ENCODE assay signal across 2 cellular contexts in the genomic region with DNA sequence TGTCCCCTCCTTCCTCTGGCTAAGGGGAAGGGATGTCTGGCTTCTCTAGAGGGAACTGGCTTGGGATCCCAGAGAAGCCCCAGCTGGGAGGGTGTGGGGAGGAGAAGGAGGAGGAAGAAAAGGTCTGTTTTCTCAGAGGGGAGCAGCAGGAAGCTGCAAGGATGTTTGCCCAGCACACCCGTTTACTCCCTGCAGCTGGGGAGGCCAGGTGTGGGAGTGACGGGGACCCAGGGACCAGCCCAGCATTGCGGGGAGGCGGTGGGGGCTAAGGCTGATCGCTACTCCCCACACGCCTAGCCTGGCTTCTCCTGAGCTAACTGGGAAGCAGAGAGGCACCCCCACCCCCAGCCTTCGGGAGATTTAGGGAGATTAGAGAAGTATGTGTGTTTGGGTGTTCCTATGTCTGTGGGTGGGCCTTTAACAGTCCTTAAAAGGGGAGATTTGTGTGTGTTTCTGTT.
TF ChIP-seq lines count a peak whose summit lies in the region.

No MANE protein-coding gene starts in this region.

TF ChIP-seq in SK-N-SH, 30 proteins besides CTCF, POLR2A, EP300 and RAD21 (continued from another document):
- TF ChIP-seq REST (IDR thresholded peaks at IDR 0.05; ENCODE audit: low read depth, low read length) (no peak), TCF12 (IDR thresholded peaks at IDR 0.05) (no peak), GABPA (IDR thresholded peaks at IDR 0.05; ENCODE audit: low read depth) (no peak)

TF ChIP-seq in SK-N-SH treated with all-trans-retinoic acid at 6 μM for 48 hours, 23 proteins besides CTCF, POLR2A, EP300 and RAD21 (continued from another document):
- TF ChIP-seq TSHZ2 (CRISPR knock-in tag; IDR thresholded peaks at IDR 0.05) (no peak), ESRRG (CRISPR knock-in tag; IDR thresholded peaks at IDR 0.05) (no peak), ZC3H10 (CRISPR knock-in tag; IDR thresholded peaks at IDR 0.05) (no peak), ZNF565 (CRISPR knock-in tag; conservative IDR thresholded peaks at IDR 0.05; ENCODE audit: low read depth) (no peak), ZFP30 (CRISPR knock-in tag; IDR thresholded peaks at IDR 0.05) (no peak), TCF4 (CRISPR knock-in tag; IDR thresholded peaks at IDR 0.05; ENCODE audit: borderline replicate concordance) (no peak), ARNTL (CRISPR knock-in tag; IDR thresholded peaks at IDR 0.05; ENCODE audit: borderline replicate concordance, low read depth) (no peak), ZFP3 (CRISPR knock-in tag; IDR thresholded peaks at IDR 0.05) (no peak), ZNF8 (CRISPR knock-in tag; IDR thresholded peaks at IDR 0.05) (no peak), ZNF70 (CRISPR knock-in tag; IDR thresholded peaks at IDR 0.05) (no peak), TOX (CRISPR knock-in tag; IDR thresholded peaks at IDR 0.05; ENCODE audit: borderline replicate concordance) (no peak), ISL1 (CRISPR knock-in tag; IDR thresholded peaks at IDR 0.05) (no peak), POU6F1 (CRISPR knock-in tag; IDR thresholded peaks at IDR 0.05; ENCODE audit: borderline replicate concordance, low read depth) (no peak), BACH2 (CRISPR knock-in tag; IDR thresholded peaks at IDR 0.05; ENCODE audit: borderline replicate concordance) (no peak), PPARA (CRISPR knock-in tag; IDR thresholded peaks at IDR 0.05; ENCODE audit: borderline replicate concordance) (no peak), GLIS3 (CRISPR knock-in tag; IDR thresholded peaks at IDR 0.05) (no peak)
- TF ChIP-seq, protein P1, sequence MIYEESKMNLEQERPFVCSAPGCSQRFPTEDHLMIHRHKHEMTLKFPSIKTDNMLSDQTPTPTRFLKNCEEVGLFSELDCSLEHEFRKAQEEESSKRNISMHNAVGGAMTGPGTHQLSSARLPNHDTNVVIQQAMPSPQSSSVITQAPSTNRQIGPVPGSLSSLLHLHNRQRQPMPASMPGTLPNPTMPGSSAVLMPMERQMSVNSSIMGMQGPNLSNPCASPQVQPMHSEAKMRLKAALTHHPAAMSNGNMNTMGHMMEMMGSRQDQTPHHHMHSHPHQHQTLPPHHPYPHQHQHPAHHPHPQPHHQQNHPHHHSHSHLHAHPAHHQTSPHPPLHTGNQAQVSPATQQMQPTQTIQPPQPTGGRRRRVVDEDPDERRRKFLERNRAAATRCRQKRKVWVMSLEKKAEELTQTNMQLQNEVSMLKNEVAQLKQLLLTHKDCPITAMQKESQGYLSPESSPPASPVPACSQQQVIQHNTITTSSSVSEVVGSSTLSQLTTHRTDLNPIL (CRISPR knock-in tag; IDR thresholded peaks at IDR 0.05; ENCODE audit: low read depth): no peak
- TF ChIP-seq, protein P2, sequence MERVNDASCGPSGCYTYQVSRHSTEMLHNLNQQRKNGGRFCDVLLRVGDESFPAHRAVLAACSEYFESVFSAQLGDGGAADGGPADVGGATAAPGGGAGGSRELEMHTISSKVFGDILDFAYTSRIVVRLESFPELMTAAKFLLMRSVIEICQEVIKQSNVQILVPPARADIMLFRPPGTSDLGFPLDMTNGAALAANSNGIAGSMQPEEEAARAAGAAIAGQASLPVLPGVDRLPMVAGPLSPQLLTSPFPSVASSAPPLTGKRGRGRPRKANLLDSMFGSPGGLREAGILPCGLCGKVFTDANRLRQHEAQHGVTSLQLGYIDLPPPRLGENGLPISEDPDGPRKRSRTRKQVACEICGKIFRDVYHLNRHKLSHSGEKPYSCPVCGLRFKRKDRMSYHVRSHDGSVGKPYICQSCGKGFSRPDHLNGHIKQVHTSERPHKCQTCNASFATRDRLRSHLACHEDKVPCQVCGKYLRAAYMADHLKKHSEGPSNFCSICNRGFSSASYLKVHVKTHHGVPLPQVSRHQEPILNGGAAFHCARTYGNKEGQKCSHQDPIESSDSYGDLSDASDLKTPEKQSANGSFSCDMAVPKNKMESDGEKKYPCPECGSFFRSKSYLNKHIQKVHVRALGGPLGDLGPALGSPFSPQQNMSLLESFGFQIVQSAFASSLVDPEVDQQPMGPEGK (CRISPR knock-in tag; IDR thresholded peaks at IDR 0.05; ENCODE audit: borderline replicate concordance): no peak
